In the genomic region with DNA sequence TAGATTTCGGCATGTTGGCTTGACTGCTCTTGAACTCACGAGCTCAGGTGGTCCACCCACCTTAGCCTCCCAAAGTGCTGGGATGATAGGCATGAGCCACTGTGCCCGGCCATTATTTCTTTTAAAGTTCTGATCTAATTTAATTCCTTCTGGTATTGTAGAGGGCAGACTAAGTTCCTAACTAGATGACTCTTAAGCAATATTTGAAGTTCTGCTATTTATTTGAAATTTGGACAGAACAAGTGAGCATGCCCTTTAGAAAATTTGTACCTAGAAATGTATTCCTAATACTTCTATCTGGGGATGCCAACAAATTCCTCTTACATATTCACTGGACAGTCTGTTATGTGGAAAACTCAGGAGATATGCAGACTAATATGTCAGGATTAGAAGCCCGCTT, we compare ENCODE assay signal across 27 cellular contexts.
"Had no signal": no experiment of that assay in that cellular context is flagged by ENCODE, and none has a peak within 500 bp of the region (broad histone marks: within the 10 kb centered on the region; RNA-seq: fewer than 3 reads in every experiment).

No MANE protein-coding gene starts in this region.

- H3K27ac ChIP-seq: stomach, suprapubic skin, testis, thoracic aorta, thyroid gland, tibial artery, tibial nerve, transverse colon, upper lobe of left lung, upper lobe of right lung, uterus, vagina had no signal

- H3K4me1 ChIP-seq: stomach, suprapubic skin, testis, thyroid gland, tibial artery, tibial nerve, transverse colon, uterus, vagina had no signal

- H3K9me3 ChIP-seq: suprapubic skin, testis, thoracic aorta, thyroid gland, tibial artery, tibial nerve, transverse colon, upper lobe of right lung, uterus, vagina had no signal

- H3K4me3 ChIP-seq: stomach, suprapubic skin, testis, thoracic aorta, thyroid gland, tibial artery, tibial nerve, transverse colon, upper lobe of left lung, upper lobe of right lung, uterus, vagina had no signal

- FAIRE-seq: urothelium cell line had no signal

- H3K36me3 ChIP-seq: stomach, suprapubic skin, thoracic aorta, thyroid gland, tibial artery, tibial nerve, transverse colon, upper lobe of left lung, upper lobe of right lung, uterus, vagina had no signal

- DNase-seq: stimulated activated CD4-positive, alpha-beta T cell treated with anti-CD3 and anti-CD28 coated beads, Interleukin-2, amount 100 ng/mL, for 48 hours; stimulated activated CD4-positive, alpha-beta T cell treated with anti-CD3 and anti-CD28 coated beads, Interleukin-4, amount 100 ng/mL, for 1 hour; stimulated activated CD4-positive, alpha-beta T cell treated with anti-CD3 and anti-CD28 coated beads, Interleukin-4, amount 100 ng/mL, for 24 hours; stimulated activated CD4-positive, alpha-beta T cell treated with anti-CD3 and anti-CD28 coated beads, Interleukin-4, amount 100 ng/mL, for 4 hours; stimulated activated CD8-positive, alpha-beta memory T cell treated with anti-CD3 and anti-CD28 coated beads, Interleukin-4, amount 100 ng/mL, for 48 hours; stimulated activated naive B cell treated with anti-CD40 and anti-IgM and Interleukin-4, amounts not matched to agents 10 μg/mL and 1 μg/mL and 100 μg/mL, for 72 hours; stimulated activated naive CD4-positive, alpha-beta T cell; stimulated activated naive CD4-positive, alpha-beta T cell treated with Interleukin-2 at 50 U/mL for 16 hours; stimulated activated naive CD8-positive, alpha-beta T cell treated with anti-CD3 and anti-CD28 coated beads, Interleukin-15, amount 100 ng/mL, for 72 hours; stimulated activated naive CD8-positive, alpha-beta T cell treated with anti-CD3 and anti-CD28 coated beads, Interleukin-15, Interleukin-2, amounts not matched to agents 100 U/mL and 50 U/mL, for 24 hours; stomach; substantia nigra; testis; thyroid gland; tibial artery; transverse colon; trophoblast cell; upper lobe of left lung; upper lobe of right lung; uterus had no signal

- ATAC-seq: stimulated activated effector memory CD8-positive, alpha-beta T cell treated with anti-CD3 and anti-CD28 coated beads, Interleukin-12 subunit alpha, Interleukin-12 subunit beta, amount 100 ng/mL, for 72 hours; stimulated activated memory B cell treated with anti-CD40 and anti-IgM and Interleukin-4, amounts not matched to agents 10 μg/mL and 1 μg/mL and 100 μg/mL, for 72 hours; stimulated activated naive B cell treated with anti-CD40 and anti-IgM and Interleukin-4, amounts not matched to agents 10 μg/mL and 1 μg/mL and 100 μg/mL, for 72 hours; stimulated activated naive CD8-positive, alpha-beta T cell treated with anti-CD3 and anti-CD28 coated beads, Interleukin-15, amount 100 ng/mL, for 72 hours; stimulated activated naive CD8-positive, alpha-beta T cell treated with anti-CD3 and anti-CD28 coated beads, Interleukin-15, Interleukin-2, amounts not matched to agents 100 U/mL and 50 U/mL, for 24 hours; upper lobe of right lung had no signal

- H3K27me3 ChIP-seq: stomach, suprapubic skin, testis, thyroid gland, tibial artery, tibial nerve, transverse colon, upper lobe of left lung, upper lobe of right lung, uterus, vagina had no signal
